ENCODE assay signal across 9 cellular contexts in the genomic region with DNA sequence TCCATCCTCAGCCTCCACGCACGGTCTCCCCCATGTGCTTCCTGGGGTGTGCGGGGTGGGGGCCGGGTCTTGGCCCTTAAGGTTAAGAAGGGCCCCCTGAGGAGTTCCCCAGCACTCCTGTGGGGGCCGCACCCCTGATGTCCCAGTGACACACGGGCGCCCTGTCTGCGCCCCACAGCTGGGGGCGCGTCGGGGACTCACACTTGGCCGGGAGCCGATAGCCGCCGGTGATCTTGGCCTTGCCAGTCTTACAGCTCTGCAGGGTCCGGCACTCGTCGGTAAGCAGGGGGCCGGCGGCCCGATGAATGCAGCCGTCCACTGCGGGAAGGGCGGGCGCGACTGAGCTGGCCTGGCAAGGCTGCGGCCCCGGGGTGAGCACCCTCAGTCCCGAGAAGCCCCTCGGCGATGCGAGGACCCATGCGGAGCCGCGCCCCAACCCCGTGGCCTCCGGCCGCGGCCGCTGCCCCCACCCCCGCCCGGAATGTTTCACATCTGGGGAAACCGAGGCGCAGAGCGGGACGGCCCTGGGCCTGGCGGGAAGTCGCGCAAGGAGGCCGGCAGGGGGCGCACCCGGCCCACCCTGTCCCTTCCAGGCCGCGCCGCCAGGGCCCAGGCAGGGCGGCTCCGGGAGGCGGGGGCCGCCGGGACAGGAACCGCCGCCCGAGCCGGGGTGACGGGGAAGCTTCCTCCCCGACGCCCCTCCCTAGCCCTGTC. TPM values are rescaled to one million over a fixed set of nuclear protein-coding genes. Genes with fewer than 3 reads are reported as not detected.
DNase-seq lines count a peak whose midpoint lies in the region; ATAC-seq and TF ChIP-seq lines count a peak whose summit lies in the region.
"Had no signal": no experiment of that assay in that cellular context is flagged by ENCODE, and none has a peak within 500 bp of the region (broad histone marks: within the 10 kb centered on the region; RNA-seq: fewer than 3 reads in every experiment).

No MANE protein-coding gene starts in this region.

- H3K27me3 Mint-ChIP-seq in activated naive CD8-positive, alpha-beta T cell treated with anti-CD3 and anti-CD28 coated beads, Interleukin-2, amount 10 ng/mL, durations not matched to agents 7 days and 5 days, result no peaks in the 10 kb centered on the region
- H3K27me3 Mint-ChIP-seq in progenitor cell of endocrine pancreas, result peaks cover 33% of the 10 kb centered on the region

- no peaks in the 10 kb centered on the region for H3K9me3 Mint-ChIP-seq in activated naive CD8-positive, alpha-beta T cell treated with anti-CD3 and anti-CD28 coated beads, Interleukin-2, amount 10 ng/mL, durations not matched to agents 7 days and 5 days
- no peaks in the 10 kb centered on the region for H3K9me3 Mint-ChIP-seq in progenitor cell of endocrine pancreas (ENCODE audit: low read depth)

- DNase-seq in NCI-H187 (lab: John Stamatoyannopoulos, UW) (peak; percentile 16 to 49), NCI-H187 treated with DMSO at 0.1 percent for 48 hours (lab: John Stamatoyannopoulos, UW) (no peak), RWPE1 (ENCODE audit: low spot score) (peak; percentile 64), heart left ventricle (peak; percentile 67 to 88 (median 78)), progenitor cell of endocrine pancreas (ENCODE audit: low spot score, unreplicated experiment) (peak; percentile 63), upper lobe of left lung (peak; percentile 63 to 95), occipital lobe (lab: John Stamatoyannopoulos, UW) (no peak)
- peak; percentile 88 for DNase-seq in activated naive CD8-positive, alpha-beta T cell treated with anti-CD3 and anti-CD28 coated beads, Interleukin-2, amount 10 ng/mL, durations not matched to agents 7 days and 5 days

- peaks cover 5% of the 10 kb centered on the region for H3K4me1 Mint-ChIP-seq in activated naive CD8-positive, alpha-beta T cell treated with anti-CD3 and anti-CD28 coated beads, Interleukin-2, amount 10 ng/mL, durations not matched to agents 7 days and 5 days
- H3K4me1 Mint-ChIP-seq in progenitor cell of endocrine pancreas (ENCODE audit: low read depth), result peaks cover 1% of the 10 kb centered on the region

- 4 to 24% (median 7%) methylated on average over 6 to 67 of the region's 67 CpGs for WGBS in heart left ventricle, 4 donors
- 8% methylated on average over 22 of the region's 67 CpGs; no CpG with 5 or more reads in 1 of the 2 donors for WGBS in upper lobe of left lung, 2 donors

- TF ChIP-seq EP300 in upper lobe of left lung (IDR thresholded peaks at IDR 0.05), result no peak

- TF ChIP-seq POLR2A in heart left ventricle (IDR thresholded peaks at IDR 0.05), result peak in 1 of 2 donors; percentile 16
- TF ChIP-seq POLR2A in upper lobe of left lung (IDR thresholded peaks at IDR 0.05), result no peak

- H3K4me3 ChIP-seq in heart left ventricle (peak overlapping the region; percentile 25 to 60 (median 50)), upper lobe of left lung (peak overlapping the region in 3 of 4 donors; percentile 36 to 48 (median 40))

- peak overlapping the region; percentile 85 for H3K27ac ChIP-seq in RWPE1
- peak overlapping the region in 3 of 12 donors; percentile 28 to 47 (median 32) for H3K27ac ChIP-seq in heart left ventricle
- no peak overlapping the region for H3K27ac ChIP-seq in upper lobe of left lung

- H3K4me1 ChIP-seq in heart left ventricle, result peaks cover 0 to 43% (median 35%) of the 10 kb centered on the region in 12 donors
- H3K4me1 ChIP-seq in upper lobe of left lung, result peaks cover 30 to 40% (median 33%) of the 10 kb centered on the region in 4 donors

- POLR2A ChIA-PET in RWPE1 (lab: Yijun Ruan, JAX; ENCODE audit: low non-redundant PET), result no interaction called here
- POLR2A ChIA-PET in activated naive CD8-positive, alpha-beta T cell treated with anti-CD3 and anti-CD28 coated beads, Interleukin-2, amount 10 ng/mL, durations not matched to agents 7 days and 5 days (lab: Charles Lee), result interaction anchor here (0.8 to 1.7 kb wide), 7 partner anchors 11 to 226 kb away, joined by 3 to 8 read pairs (median 3); a partner anchor contains a TSS

- no peak overlapping the region for H3K4me3 Mint-ChIP-seq in activated naive CD8-positive, alpha-beta T cell treated with anti-CD3 and anti-CD28 coated beads, Interleukin-2, amount 10 ng/mL, durations not matched to agents 7 days and 5 days
- no peak overlapping the region for H3K4me3 Mint-ChIP-seq in progenitor cell of endocrine pancreas (ENCODE audit: low read depth)

- TF ChIP-seq CTCF in RWPE1 (conservative IDR thresholded peaks at IDR 0.05; ENCODE audit: low read depth) (peak; percentile 86), heart left ventricle (IDR thresholded peaks at IDR 0.05) (peak; percentile 70 to 91 (median 82)), progenitor cell of endocrine pancreas (IDR thresholded peaks at IDR 0.05; ENCODE audit: unreplicated experiment) (peak; percentile 81), upper lobe of left lung (IDR thresholded peaks at IDR 0.05) (peak; percentile 86 to 97 (median 96))

- peaks cover 0 to 21% (median 0%) of the 10 kb centered on the region in 9 donors for H3K27me3 ChIP-seq in heart left ventricle
- H3K27me3 ChIP-seq in upper lobe of left lung, result no peaks in the 10 kb centered on the region

- peaks cover 7% of the 10 kb centered on the region for H3K36me3 Mint-ChIP-seq in activated naive CD8-positive, alpha-beta T cell treated with anti-CD3 and anti-CD28 coated beads, Interleukin-2, amount 10 ng/mL, durations not matched to agents 7 days and 5 days
- H3K36me3 Mint-ChIP-seq in progenitor cell of endocrine pancreas (ENCODE audit: insufficient read depth), result peaks cover 18% of the 10 kb centered on the region

- H3K27ac Mint-ChIP-seq in activated naive CD8-positive, alpha-beta T cell treated with anti-CD3 and anti-CD28 coated beads, Interleukin-2, amount 10 ng/mL, durations not matched to agents 7 days and 5 days, result no peak overlapping the region
- no peak overlapping the region for H3K27ac Mint-ChIP-seq in progenitor cell of endocrine pancreas

- H3K36me3 ChIP-seq in heart left ventricle, result peaks cover 0 to 34% (median 28%) of the 10 kb centered on the region in 9 donors
- peaks cover 6 to 39% (median 36%) of the 10 kb centered on the region in 4 donors for H3K36me3 ChIP-seq in upper lobe of left lung

- H3K9me3 ChIP-seq in heart left ventricle (no peaks in the 10 kb centered on the region), upper lobe of left lung (no peaks in the 10 kb centered on the region)

- CTCF ChIA-PET in RWPE1 (lab: Yijun Ruan, JAX), result interaction anchor here (0.6 to 5.1 kb wide), 17 partner anchors 12 to 758 kb away, joined by 3 to 45 read pairs (median 4); a partner anchor contains a TSS

- intact Hi-C loops in heart left ventricle (cut with DNase I), result loop anchor here in 7 of 10 donors (1.0 to 2.0 kb wide), 3 partner anchors 148 to 151 kb away; no protein-coding TSS in a partner anchor

- peak; percentile 84 for ATAC-seq in activated naive CD8-positive, alpha-beta T cell treated with anti-CD3 and anti-CD28 coated beads, Interleukin-2, amount 10 ng/mL, durations not matched to agents 7 days and 5 days (ENCODE audit: low read depth)
- ATAC-seq in heart left ventricle (peak; percentile 46 to 87 (median 78)), upper lobe of left lung (ENCODE audit: low FRiP score in 2 of 2) (peak; percentile 69 to 92)

RNA-seq across cellular contexts. Expression of a gene that starts 13.9 kb away (rescaled TPM):
- total RNA-seq in activated naive CD8-positive, alpha-beta T cell treated with anti-CD3 and anti-CD28 coated beads, Interleukin-2, amount 10 ng/mL, durations not matched to agents 7 days and 5 days, result 10 to 100 TPM; 86.0 to 87.0 TPM
- total RNA-seq in heart left ventricle, result 10 to 100 TPM; 47.4 to 73.1 (median 54.5) TPM
- 10 to 100 TPM; 46.7 to 83.1 TPM for polyA plus RNA-seq in heart left ventricle
- total RNA-seq in progenitor cell of endocrine pancreas, result 122 and 124 TPM in 2 replicates
- 10 to 100 TPM; 58.6 to 95.3 (median 72.5) TPM for total RNA-seq in upper lobe of left lung
- total RNA-seq in occipital lobe, result 25.3 TPM

RNA-seq across cellular contexts. Expression of a gene that starts 25.8 kb away (rescaled TPM):
- total RNA-seq in activated naive CD8-positive, alpha-beta T cell treated with anti-CD3 and anti-CD28 coated beads, Interleukin-2, amount 10 ng/mL, durations not matched to agents 7 days and 5 days, result 100 to 1,000 TPM; 379 to 420 TPM
- total RNA-seq in heart left ventricle (1,000 to 10,000 TPM in 4 of 9 donors, 100 to 1,000 TPM in 5; 673 to 1,925 (median 988) TPM), progenitor cell of endocrine pancreas (205 and 221 TPM in 2 replicates), upper lobe of left lung (100 to 1,000 TPM; 184 to 510 (median 271) TPM), occipital lobe (190 TPM)
- 1,000 to 10,000 TPM; 2,141 to 2,448 TPM for polyA plus RNA-seq in heart left ventricle

RNA-seq across cellular contexts. Expression of a gene that starts 35.5 kb away (rescaled TPM):
- total RNA-seq in activated naive CD8-positive, alpha-beta T cell treated with anti-CD3 and anti-CD28 coated beads, Interleukin-2, amount 10 ng/mL, durations not matched to agents 7 days and 5 days, result not detected
- total RNA-seq in heart left ventricle (1 to 10 TPM in 1 of 9 donors, under 1 TPM in 8; 0.20 to 1.4 (median 0.37) TPM), progenitor cell of endocrine pancreas (0.17 and 0.24 TPM in 2 replicates), upper lobe of left lung (under 1 TPM in 3 of 6 donors, not detected in 3; 0.09 to 0.30 (median 0.15) TPM), occipital lobe (5.0 TPM)
- polyA plus RNA-seq in heart left ventricle, result under 1 TPM; 0.22 to 0.46 TPM
- total RNA-seq: mononuclear cell had no signal

Comparison
In these comparisons a context has a peak if more than half of its experiments do, and no peak if none do; other contexts are left out.
1. DNase-seq: peak in NCI-H187 (2 of 2), RWPE1 (single experiment), activated naive CD8-positive, alpha-beta T cell treated with anti-CD3 and anti-CD28 coated beads, Interleukin-2, amount 10 ng/mL, durations not matched to agents 7 days and 5 days (single experiment), heart left ventricle (5 of 5), progenitor cell of endocrine pancreas (single experiment) and upper lobe of left lung (2 of 2); none in NCI-H187 treated with DMSO at 0.1 percent for 48 hours (single experiment) and occipital lobe (single experiment).
2. Peak in every context shown above with its lines, with median percentiles within 50 percentile points of each other: CTCF ChIP-seq and ATAC-seq.